8 cellular contexts compared by ENCODE assay signal in genomic region chr3:4656059-4656458, GRCh38.
DNase-seq lines count a peak whose midpoint lies in the region; ATAC-seq, FAIRE-seq and TF ChIP-seq lines count a peak whose summit lies in the region.

No MANE protein-coding gene starts in this region.

- TF ChIP-seq CTCF in liver (IDR thresholded peaks at IDR 0.05; ENCODE audit: low read depth, low read length, missing input control): peak; percentile 75
- TF ChIP-seq CTCF in vagina (IDR thresholded peaks at IDR 0.05): peak; percentile 24 to 73 (median 62)

- H3K36me3 ChIP-seq in liver (ENCODE audit: control insufficient read depth in 4 of 4, insufficient read depth in 3 of 4, low read depth in 1 of 4, low read length in 3 of 4) (peaks cover 0 to 5% (median 1%) of the 10 kb centered on the region in 4 donors), vagina (peaks cover 0 to 8% of the 10 kb centered on the region in 2 donors)

- no peak overlapping the region for H3K9ac ChIP-seq in liver (ENCODE audit: low read depth in 1 of 2, low read length in 2 of 2)

- ATAC-seq in HG03045 (IDR thresholded peaks at IDR 0.05; ENCODE audit: unreplicated experiment): no peak

- no peaks in the 10 kb centered on the region for H3K27me3 ChIP-seq in liver (ENCODE audit: control insufficient read depth in 4 of 4, insufficient read depth in 4 of 4, low read length in 3 of 4)
- no peaks in the 10 kb centered on the region for H3K27me3 ChIP-seq in vagina

- intact Hi-C loops in vagina (cut with DNase I): no loop called here

- H3K4me3 ChIP-seq in liver (ENCODE audit: low read depth in 1 of 3, low read length in 3 of 3): no peak overlapping the region
- H3K4me3 ChIP-seq in vagina: no peak overlapping the region

- DNase-seq in A172 (ENCODE audit: low spot score) (peak; percentile 69), H54 (ENCODE audit: insufficient read length, low spot score) (peak; percentile 50), NCI-H82 treated with DMSO at 0.1 percent for 48 hours (lab: John Stamatoyannopoulos, UW; ENCODE audit: unreplicated experiment) (peak; percentile 1), dedifferentiated amniotic fluid mesenchymal stem cell (ENCODE audit: extremely low spot score) (peak; percentile 68), vagina (ENCODE audit: extremely low spot score in 2 of 2) (no peak), NCI-H1436 (lab: John Stamatoyannopoulos, UW) (no peak)

- H3K27ac ChIP-seq in liver (ENCODE audit: low read depth in 1 of 2, low read length in 2 of 2) (no peak overlapping the region), vagina (no peak overlapping the region)

- H3K9me3 ChIP-seq in liver (ENCODE audit: control insufficient read depth in 4 of 4, low read length in 3 of 4): no peaks in the 10 kb centered on the region
- no peaks in the 10 kb centered on the region for H3K9me3 ChIP-seq in vagina

- FAIRE-seq in H54 (lab: Jason Lieb, UNC): peak; percentile 60

- WGBS in liver: 31% methylated on average over 6 of the region's 6 CpGs

- TF ChIP-seq RAD21 in liver (IDR thresholded peaks at IDR 0.05): peak; percentile 91 to 94

- H3K4me1 ChIP-seq in liver (ENCODE audit: control insufficient read depth in 4 of 4, insufficient read depth in 4 of 4, low read length in 3 of 4) (peaks cover 0 to 3% (median 1%) of the 10 kb centered on the region in 4 donors), vagina (peaks cover 6% of the 10 kb centered on the region)

- no peak for TF ChIP-seq POLR2A in H54 (IDR thresholded peaks at IDR 0.05; ENCODE audit: low read depth, low read length)
- no peak for TF ChIP-seq POLR2A in vagina (IDR thresholded peaks at IDR 0.05)

TF ChIP-seq in liver, 16 proteins besides CTCF, POLR2A, EP300 and RAD21:
- TF ChIP-seq JUND (IDR thresholded peaks at IDR 0.05) (no peak), TAF1 (conservative IDR thresholded peaks at IDR 0.05) (no peak), EGR1 (IDR thresholded peaks at IDR 0.05; ENCODE audit: low read depth in 2 of 2) (no peak), MAX (IDR thresholded peaks at IDR 0.05) (no peak), YY1 (IDR thresholded peaks at IDR 0.05) (no peak), RXRA (IDR thresholded peaks at IDR 0.05) (no peak), FOXA2 (IDR thresholded peaks at IDR 0.05) (no peak), GABPA (IDR thresholded peaks at IDR 0.05 in 1 of 2, conservative IDR thresholded peaks at IDR 0.05 in 1 of 2) (no peak), NR2F2 (IDR thresholded peaks at IDR 0.05) (no peak)
TF ChIP-seq in liver: peak in this region for 0.

Comparison
In these comparisons a context has a peak if more than half of its experiments do, and no peak if none do; other contexts are left out.
1. DNase-seq: peak in A172 (single experiment), H54 (single experiment), NCI-H82 treated with DMSO at 0.1 percent for 48 hours (single experiment) and dedifferentiated amniotic fluid mesenchymal stem cell (single experiment); none in vagina (0 of 2) and NCI-H1436 (single experiment).